In genomic region chr1:56590520-56591011, GRCh38 we compare ENCODE assay signal across 17 cellular contexts. TPM values are rescaled to one million over a fixed set of nuclear protein-coding genes. Genes with fewer than 3 reads are reported as not detected.
DNase-seq lines count a peak whose midpoint lies in the region; ATAC-seq, FAIRE-seq and TF ChIP-seq lines count a peak whose summit lies in the region.
"Had no signal": no experiment of that assay in that cellular context is flagged by ENCODE, and none has a peak within 500 bp of the region (broad histone marks: within the 10 kb centered on the region; RNA-seq: fewer than 3 reads in every experiment).

No MANE protein-coding gene starts in this region.

- 0 out of 2 replicates have a peak overlapping the region, but pooled peaks have one; percentile 7 for H3K4me2 ChIP-seq in HepG2 (ENCODE audit: low read depth, low read length)
- H3K4me2 ChIP-seq: BLaER1 had no signal

- no peaks in the 10 kb centered on the region for H3K36me3 ChIP-seq in HepG2 (replicated peaks in 1 of 2; ENCODE audit: control insufficient read depth in 1 of 2, insufficient read depth in 2 of 2, low read length in 2 of 2)
- no peaks in the 10 kb centered on the region for H3K36me3 ChIP-seq in tibial nerve
- H3K36me3 ChIP-seq: BLaER1, SJSA1 had no signal

- H4K20me1 ChIP-seq in HepG2 (ENCODE audit: insufficient read depth, low read length): no peaks in the 10 kb centered on the region
- H4K20me1 ChIP-seq: BLaER1 had no signal

- H3K27me3 ChIP-seq in HepG2 (ENCODE audit: control insufficient read depth in 1 of 2, insufficient read depth in 2 of 2, low read length in 2 of 2) (no peaks in the 10 kb centered on the region; a peak in 1 of 5 replicates), tibial nerve (no peaks in the 10 kb centered on the region)
- H3K27me3 ChIP-seq: BLaER1, SJSA1 had no signal

- no peak for TF ChIP-seq RAD21 in Ishikawa (IDR thresholded peaks at IDR 0.05; ENCODE audit: low read depth)
- no peak for TF ChIP-seq RAD21 in HepG2 (CRISPR knock-in tag; IDR thresholded peaks at IDR 0.05)

- H3K4me3 ChIP-seq in AG10803 (ENCODE audit: low read length) (no peak overlapping the region), choroid plexus epithelial cell (ENCODE audit: low read depth, low read length) (no peak overlapping the region), HepG2 (replicated peaks in 1 of 3; ENCODE audit: insufficient read depth in 1 of 3, low read depth in 2 of 3, low read length in 3 of 3) (no peak overlapping the region), tibial nerve (no peak overlapping the region)
- H3K4me3 ChIP-seq: BLaER1, SJSA1 had no signal

- H3K4me1 ChIP-seq in HepG2 (ENCODE audit: insufficient read depth, low read length) (peaks cover 28% of the 10 kb centered on the region), tibial nerve (no peaks in the 10 kb centered on the region)
- H3K4me1 ChIP-seq: BLaER1, SJSA1 had no signal

- 25% methylated on average over 3 of the region's 3 CpGs for WGBS in HepG2 (ENCODE audit: low lambda C conversion rate)
- WGBS in tibial nerve, 2 donors: 87 to 92% methylated on average over 3 of the region's 3 CpGs

- TF ChIP-seq POLR2A in HepG2 (IDR thresholded peaks at IDR 0.05; ENCODE audit: insufficient read depth in 1 of 2, low read depth in 2 of 2, low read length in 2 of 2): no peak
- TF ChIP-seq POLR2A in tibial nerve (IDR thresholded peaks at IDR 0.05): no peak

- no TSS peak for BruUV-seq in HepG2 (replicated peaks; lab: Mats Ljungman, UMichigan)

- intact Hi-C loops in HepG2 (cut with micrococcal nuclease; ENCODE audit: unreplicated experiment): no loop called here

- H3K27ac ChIP-seq in HepG2 (ENCODE audit: extremely low read length, insufficient read depth, low read length) (no peak overlapping the region), tibial nerve (no peak overlapping the region)
- H3K27ac ChIP-seq: BLaER1, SJSA1 had no signal

- no peak for FAIRE-seq in HepG2 (lab: Jason Lieb, UNC)
- FAIRE-seq: H54 had no signal

- no peak overlapping the region for H3K9ac ChIP-seq in HepG2 (ENCODE audit: insufficient read depth, low read depth, low read length)
- H3K9ac ChIP-seq: BLaER1 had no signal

- ATAC-seq in HepG2: no peak
- ATAC-seq in HG02840 (IDR thresholded peaks at IDR 0.05; ENCODE audit: low FRiP score, unreplicated experiment): no peak

- TF ChIP-seq EP300 in Ishikawa (IDR thresholded peaks at IDR 0.05; ENCODE audit: borderline replicate concordance) (no peak), HepG2 (IDR thresholded peaks at IDR 0.05; ENCODE audit: low read depth in 2 of 2, low read length in 2 of 2) (no peak), HepG2 (CRISPR knock-in tag; IDR thresholded peaks at IDR 0.05; ENCODE audit: borderline replicate concordance) (no peak), tibial nerve (IDR thresholded peaks at IDR 0.05) (no peak)

- H3K9me3 ChIP-seq in HepG2 (ENCODE audit: low read length): no peaks in the 10 kb centered on the region
- H3K9me3 ChIP-seq in tibial nerve: no peaks in the 10 kb centered on the region
- H3K9me3 ChIP-seq: BLaER1, SJSA1 had no signal

- H2AFZ ChIP-seq in HepG2 (ENCODE audit: low read length): no peak overlapping the region

- H3K79me2 ChIP-seq in HepG2 (ENCODE audit: insufficient read depth, low read length): no peaks in the 10 kb centered on the region

- DNase-seq in AG10803 (ENCODE audit: low read depth): peak; percentile 68
- DNase-seq in choroid plexus epithelial cell (ENCODE audit: low read depth): peak; percentile 25
- peak; percentile 30 for DNase-seq in HepG2 (ENCODE audit: low spot score)
- DNase-seq in T1000 (lab: John Stamatoyannopoulos, UW): no peak
- DNase-seq in tibial nerve (ENCODE audit: low spot score in 2 of 2): no peak
- DNase-seq in superior temporal gyrus (ENCODE audit: extremely low spot score): no peak
- DNase-seq: DMS 273 treated with DMSO at 0.1 percent for 48 hours; HFFc6; NCI-H187 treated with DMSO at 0.1 percent for 48 hours; NCI-H446; NK-92 treated with Interleukin-12 subunit alpha and Interleukin-12 subunit beta, amount 100 ng/mL, for 24 hours had no signal

- in situ Hi-C loops in HepG2 (cut with HindIII; ENCODE audit: extremely low pct_ligation_motif_present, low pct_unique_long_range_greater_than_20kb): loop anchor here (25.0 kb wide), 1 partner anchor 728 kb away; no protein-coding TSS in a partner anchor

- POLR2A ChIA-PET in HepG2 (lab: Yijun Ruan, JAX): no interaction called here

- CTCF ChIA-PET in HepG2 (lab: Yijun Ruan, JAX; ENCODE audit: low intra/inter-chr PET ratio, low total read pairs): no interaction called here

- TF ChIP-seq CTCF in AG10803 (conservative IDR thresholded peaks at IDR 0.05; ENCODE audit: low read length) (no peak), choroid plexus epithelial cell (conservative IDR thresholded peaks at IDR 0.05; ENCODE audit: low read depth, low read length) (no peak), HepG2 (CRISPR knock-in tag; IDR thresholded peaks at IDR 0.05) (no peak), tibial nerve (IDR thresholded peaks at IDR 0.05) (no peak)

TF ChIP-seq in Ishikawa, 13 proteins besides CTCF, POLR2A, EP300 and RAD21 (continues in another document):
- TF ChIP-seq TEAD4 (IDR thresholded peaks at IDR 0.05) (peak; percentile 67; the same call in 1 of the 2 replicates), USF1 (IDR thresholded peaks at IDR 0.05) (no peak)

TF ChIP-seq in HepG2, 621 proteins besides CTCF, POLR2A, EP300 and RAD21 (continues in another document):
- TF ChIP-seq HNF4A (CRISPR knock-in tag; IDR thresholded peaks at IDR 0.05): peak; percentile 40; the same call in 1 of the 2 replicates
- TF ChIP-seq TEAD2 (CRISPR knock-in tag; IDR thresholded peaks at IDR 0.05): no peak
- no peak for TF ChIP-seq AHR (CRISPR knock-in tag; IDR thresholded peaks at IDR 0.05)
- no peak for TF ChIP-seq DNMT3B (CRISPR knock-in tag; conservative IDR thresholded peaks at IDR 0.05)
- no peak for TF ChIP-seq TRIM24 (CRISPR knock-in tag; IDR thresholded peaks at IDR 0.05)
- no peak for TF ChIP-seq NRL (CRISPR knock-in tag; IDR thresholded peaks at IDR 0.05; ENCODE audit: borderline replicate concordance)

RNA-seq across cellular contexts. Expression of gene PLPP3, which starts 11.2 kb away (rescaled TPM):
- total RNA-seq in HepG2 (2016; rRNA removed; fragmentation: Illumina TruSeq; extraction: Trizol) (33.9 and 65.8 TPM in 2 replicates), tibial nerve (100 to 1,000 TPM; 139 to 307 (median 267) TPM)
- total RNA-seq in HepG2 (2016; cell fraction: cytosol; rRNA removed; fragmentation: Illumina TruSeq; extraction: Trizol; ENCODE audit: low read depth): 11.3 and 11.6 TPM in 2 replicates
- total RNA-seq in HepG2 (2016; cell fraction: insoluble cytoplasmic fraction; rRNA removed; fragmentation: Illumina TruSeq; extraction: Trizol): 31.0 and 63.5 TPM in 2 replicates
- total RNA-seq in HepG2 (2016; cell fraction: membrane; rRNA removed; fragmentation: Illumina TruSeq; extraction: Trizol): 28.3 and 30.5 TPM in 2 replicates
- 60.5 and 75.3 TPM in 2 replicates for total RNA-seq in HepG2 (2016; cell fraction: nucleus; rRNA removed; fragmentation: Illumina TruSeq; extraction: Trizol)
- polyA plus RNA-seq in HepG2 (2011; rRNA removed): 49.7 and 51.9 TPM in 2 replicates
- 41.9 and 47.3 TPM in 2 replicates for polyA plus RNA-seq in HepG2 (2011; cell fraction: cytosol; rRNA removed)
- 23.6 and 24.9 TPM in 2 replicates for polyA plus RNA-seq in HepG2 (2011; cell fraction: nucleus; rRNA removed)
- 37.9 and 46.4 TPM in 2 replicates for polyA plus RNA-seq in HepG2 (2012)
- 5.0 and 5.5 TPM in 2 replicates for polyA plus RNA-seq in HepG2 (2016; cell fraction: cytosol; fragmentation: Illumina TruSeq; extraction: Trizol; ENCODE audit: low read depth)
- polyA plus RNA-seq in HepG2 (2016; cell fraction: insoluble cytoplasmic fraction; fragmentation: Illumina TruSeq; extraction: Trizol; ENCODE audit: low read depth): 27.4 and 30.1 TPM in 2 replicates
- 11.7 and 13.1 TPM in 2 replicates for polyA plus RNA-seq in HepG2 (2016; cell fraction: membrane; fragmentation: Illumina TruSeq; extraction: Trizol; ENCODE audit: low read depth)
- polyA plus RNA-seq in HepG2 (2016; cell fraction: nucleus; fragmentation: Illumina TruSeq; extraction: Trizol; ENCODE audit: insufficient read depth, low read depth): 72.9 and 73.9 TPM in 2 replicates
- polyA minus RNA-seq in HepG2 (2011; rRNA and poly(A)+ RNA removed; ENCODE audit: low replicate concordance): 9.4 and 102 TPM in 2 replicates
- polyA minus RNA-seq in HepG2 (2011; cell fraction: cytosol; rRNA and poly(A)+ RNA removed): 29.6 and 33.5 TPM in 2 replicates
- polyA minus RNA-seq in HepG2 (2011; cell fraction: nucleus; rRNA and poly(A)+ RNA removed): 47.0 and 48.1 TPM in 2 replicates

RNA-seq across cellular contexts. Expression of gene PRKAA2, which starts 54.5 kb away (rescaled TPM):
- total RNA-seq in HepG2 (2016; rRNA removed; fragmentation: Illumina TruSeq; extraction: Trizol) (6.0 and 8.6 TPM in 2 replicates), tibial nerve (10 to 100 TPM in 2 of 4 donors, 1 to 10 TPM in 2; 7.8 to 11.6 (median 10.2) TPM)
- 0.71 and 0.97 TPM in 2 replicates for total RNA-seq in HepG2 (2016; cell fraction: cytosol; rRNA removed; fragmentation: Illumina TruSeq; extraction: Trizol; ENCODE audit: low read depth)
- 5.6 and 8.1 TPM in 2 replicates for total RNA-seq in HepG2 (2016; cell fraction: insoluble cytoplasmic fraction; rRNA removed; fragmentation: Illumina TruSeq; extraction: Trizol)
- total RNA-seq in HepG2 (2016; cell fraction: membrane; rRNA removed; fragmentation: Illumina TruSeq; extraction: Trizol): 2.4 and 3.1 TPM in 2 replicates
- 9.4 and 10.0 TPM in 2 replicates for total RNA-seq in HepG2 (2016; cell fraction: nucleus; rRNA removed; fragmentation: Illumina TruSeq; extraction: Trizol)
- polyA plus RNA-seq in HepG2 (2011; rRNA removed): 5.6 and 7.5 TPM in 2 replicates
- 2.1 and 3.7 TPM in 2 replicates for polyA plus RNA-seq in HepG2 (2011; cell fraction: cytosol; rRNA removed)
- polyA plus RNA-seq in HepG2 (2011; cell fraction: nucleus; rRNA removed): 5.2 and 7.1 TPM in 2 replicates
- polyA plus RNA-seq in HepG2 (2012): 7.4 and 7.9 TPM in 2 replicates
- 0.31 and 0.33 TPM in 2 replicates for polyA plus RNA-seq in HepG2 (2016; cell fraction: cytosol; fragmentation: Illumina TruSeq; extraction: Trizol; ENCODE audit: low read depth)
- 5.8 TPM in 2 replicates for polyA plus RNA-seq in HepG2 (2016; cell fraction: insoluble cytoplasmic fraction; fragmentation: Illumina TruSeq; extraction: Trizol; ENCODE audit: low read depth)
- 0.77 and 1.1 TPM in 2 replicates for polyA plus RNA-seq in HepG2 (2016; cell fraction: membrane; fragmentation: Illumina TruSeq; extraction: Trizol; ENCODE audit: low read depth)
- 8.6 and 9.8 TPM in 2 replicates for polyA plus RNA-seq in HepG2 (2016; cell fraction: nucleus; fragmentation: Illumina TruSeq; extraction: Trizol; ENCODE audit: insufficient read depth, low read depth)
- 9.3 and 9.6 TPM in 2 replicates for polyA minus RNA-seq in HepG2 (2011; rRNA and poly(A)+ RNA removed; ENCODE audit: low replicate concordance)
- polyA minus RNA-seq in HepG2 (2011; cell fraction: cytosol; rRNA and poly(A)+ RNA removed): 8.8 and 10.5 TPM in 2 replicates
- 31.1 and 31.5 TPM in 2 replicates for polyA minus RNA-seq in HepG2 (2011; cell fraction: nucleus; rRNA and poly(A)+ RNA removed)
- polyA plus RNA-seq: IgD-negative memory B cell had no signal

Comparison
In these comparisons a context has a peak if more than half of its experiments do, and no peak if none do; other contexts are left out.
1. DNase-seq: peak in AG10803 (single experiment), choroid plexus epithelial cell (single experiment) and HepG2 (single experiment); none in T1000 (single experiment), tibial nerve (0 of 2) and superior temporal gyrus (single experiment).